Comparison of ENCODE assay signal across 8 cellular contexts in genomic region chr2:104733544-104733943, GRCh38.
A peak's percentile ranks its signal among the peaks of the same experiment; 100 is the strongest.
DNase-seq lines count a peak whose midpoint lies in the region; ATAC-seq and FAIRE-seq lines count a peak whose summit lies in the region.

No MANE protein-coding gene starts in this region.

- no peaks in the 10 kb centered on the region for H3K9me3 ChIP-seq in small intestine (ENCODE audit: control insufficient read depth, low read depth)

- ATAC-seq in GM19395 (IDR thresholded peaks at IDR 0.05; ENCODE audit: unreplicated experiment) (peak; percentile 93), HG03342 (IDR thresholded peaks at IDR 0.05; ENCODE audit: unreplicated experiment) (peak; percentile 85)

- H3K27ac ChIP-seq in small intestine (ENCODE audit: low read depth in 1 of 2, low read length in 1 of 2) = no peak overlapping the region

- no peaks in the 10 kb centered on the region for H3K27me3 ChIP-seq in small intestine (ENCODE audit: control insufficient read depth in 2 of 2, insufficient read depth in 2 of 2, low read length in 2 of 2)

- H3K36me3 ChIP-seq in small intestine (ENCODE audit: control insufficient read depth in 2 of 2, insufficient read depth in 2 of 2, low read length in 2 of 2) = no peaks in the 10 kb centered on the region

- no peak overlapping the region for H3K4me3 ChIP-seq in small intestine (ENCODE audit: low read depth in 1 of 2, low read length in 2 of 2)

- DNase-seq in NCI-H146 (lab: John Stamatoyannopoulos, UW) (peak; percentile 12), NCI-H146 treated with DMSO at 0.1 percent for 48 hours (lab: John Stamatoyannopoulos, UW; ENCODE audit: unreplicated experiment) (no peak), small intestine (peak; percentile 40), T-helper 9 cell (no peak), NCI-H2081 treated with DMSO at 0.1 percent for 48 hours (lab: John Stamatoyannopoulos, UW) (no peak)
- peak; percentile 22 to 33 for DNase-seq in activated CD4-positive, alpha-beta T cell treated with anti-CD3 and anti-CD28 coated beads, Interleukin-2, amount 50 U/mL, for 48 hours

- FAIRE-seq in small intestine (lab: Jason Lieb, UNC) = no peak

- H3K4me1 ChIP-seq in small intestine (ENCODE audit: control insufficient read depth in 2 of 2, insufficient read depth in 1 of 2, low read depth in 1 of 2, low read length in 1 of 2) = no peaks in the 10 kb centered on the region

- WGBS in small intestine, 3 donors = 20 to 53% (median 46%) methylated on average over 5 of the region's 5 CpGs

Comparison
In these comparisons a context has a peak if more than half of its experiments do, and no peak if none do; other contexts are left out.
1. DNase-seq: peak in NCI-H146 (single experiment), activated CD4-positive, alpha-beta T cell treated with anti-CD3 and anti-CD28 coated beads, Interleukin-2, amount 50 U/mL, for 48 hours (2 of 2) and small intestine (single experiment); none in NCI-H146 treated with DMSO at 0.1 percent for 48 hours (single experiment), T-helper 9 cell (single experiment) and NCI-H2081 treated with DMSO at 0.1 percent for 48 hours (single experiment).